Comparison of ENCODE assay signal across 1 cellular context in genomic region chr17:41520821-41521521, GRCh38.
A peak's percentile ranks its signal among the peaks of the same experiment; 100 is the strongest.
TF ChIP-seq lines count a peak whose summit lies in the region.

No MANE protein-coding gene starts in this region.

TF ChIP-seq in HEK293, 187 proteins besides CTCF, POLR2A, EP300 and RAD21 (continued from another document):
- TF ChIP-seq ZNF692 (tag by site-specific recombination; IDR thresholded peaks at IDR 0.05): peak; percentile 75
- TF ChIP-seq WT1 (tag by site-specific recombination; IDR thresholded peaks at IDR 0.05): peak; percentile 61
- peak; percentile 78 for TF ChIP-seq GLIS1 (tag by site-specific recombination; IDR thresholded peaks at IDR 0.05)
- TF ChIP-seq BCL11A (tag by site-specific recombination; IDR thresholded peaks at IDR 0.05; ENCODE audit: low read depth): peak; percentile 64; the same call in 1 of the 2 replicates
- TF ChIP-seq SP7 (tag by site-specific recombination; IDR thresholded peaks at IDR 0.05): peak; percentile 45; the same call in 1 of the 2 replicates
- TF ChIP-seq HIC1 (tag by site-specific recombination; IDR thresholded peaks at IDR 0.05): peak; percentile 90
- TF ChIP-seq OSR2 (tag by site-specific recombination; IDR thresholded peaks at IDR 0.05): peak; percentile 36
- TF ChIP-seq TSHZ1 (tag by site-specific recombination; IDR thresholded peaks at IDR 0.05; ENCODE audit: borderline replicate concordance): 0 out of 2 replicates have a peak, but pooled peaks have one; percentile 6
- no peak for TF ChIP-seq ZNF274 (IDR thresholded peaks at IDR 0.05; ENCODE audit: low read length)
- no peak for TF ChIP-seq ZNF274 (tag by site-specific recombination; IDR thresholded peaks at IDR 0.05; ENCODE audit: borderline replicate concordance)
- TF ChIP-seq ZBTB17 (tag by site-specific recombination; IDR thresholded peaks at IDR 0.05): peak; percentile 90
- no peak for TF ChIP-seq ZNF146 (tag by site-specific recombination; IDR thresholded peaks at IDR 0.05)
- peak; percentile 55 for TF ChIP-seq EGR2 (tag by site-specific recombination; IDR thresholded peaks at IDR 0.05; ENCODE audit: low read depth)
- TF ChIP-seq ZFP69B (tag by site-specific recombination; IDR thresholded peaks at IDR 0.05): 0 out of 2 replicates have a peak, but pooled peaks have one; percentile 77
- no peak for TF ChIP-seq ZNF133 (tag by site-specific recombination; IDR thresholded peaks at IDR 0.05)
- 0 out of 2 replicates have a peak, but pooled peaks have one; percentile 35 for TF ChIP-seq PRDM6 (tag by site-specific recombination; IDR thresholded peaks at IDR 0.05)
- peak; percentile 64 for TF ChIP-seq GLIS2 (tag by site-specific recombination; IDR thresholded peaks at IDR 0.05)
- 0 out of 2 replicates have a peak, but pooled peaks have one; percentile 9 for TF ChIP-seq HOXD13 (CRISPR knock-in tag; IDR thresholded peaks at IDR 0.05; ENCODE audit: borderline replicate concordance)
- peak; percentile 45 for TF ChIP-seq FEZF1 (tag by site-specific recombination; IDR thresholded peaks at IDR 0.05)
- TF ChIP-seq KLF1 (tag by site-specific recombination; IDR thresholded peaks at IDR 0.05): peak; percentile 67; the same call in 1 of the 2 replicates
- TF ChIP-seq ZSCAN18 (tag by site-specific recombination; IDR thresholded peaks at IDR 0.05): no peak
- 0 out of 2 replicates have a peak, but pooled peaks have one; percentile 48 for TF ChIP-seq ZNF423 (tag by site-specific recombination; IDR thresholded peaks at IDR 0.05)
- no peak for TF ChIP-seq ZNF529 (tag by site-specific recombination; IDR thresholded peaks at IDR 0.05; ENCODE audit: insufficient replicate concordance)
- 0 out of 2 replicates have a peak, but pooled peaks have one; percentile 26 for TF ChIP-seq ZEB2 (tag by site-specific recombination; IDR thresholded peaks at IDR 0.05)
- TF ChIP-seq ZNF473 (tag by site-specific recombination; IDR thresholded peaks at IDR 0.05): no peak
- TF ChIP-seq ZNF366 (tag by site-specific recombination; conservative IDR thresholded peaks at IDR 0.05): peak; percentile 70
TF ChIP-seq in HEK293: peak in this region for 22.
